In genomic region chr10:72740526-72740925, GRCh38 we compare ENCODE assay signal across 8 cellular contexts. TPM values are rescaled to one million over a fixed set of nuclear protein-coding genes. Genes with fewer than 3 reads are reported as not detected.
DNase-seq lines count a peak whose midpoint lies in the region; ATAC-seq, FAIRE-seq and TF ChIP-seq lines count a peak whose summit lies in the region.

No MANE protein-coding gene starts in this region.

- H3K27me3 ChIP-seq in astrocyte (ENCODE audit: insufficient read depth, low read length) (no peaks in the 10 kb centered on the region), HAP-1 (ENCODE audit: low read depth) (no peaks in the 10 kb centered on the region)

- WGBS in A549 (ENCODE audit: missing lambda C conversion rate): 48% methylated on average over 2 of the region's 2 CpGs

- H3K27ac Mint-ChIP-seq in astrocyte (ENCODE audit: unreplicated experiment): no peak overlapping the region

- ATAC-seq in A549: peak; percentile 70 to 73; a peak in 4 of 6 replicates
- no peak for ATAC-seq in HG03565 (IDR thresholded peaks at IDR 0.05; ENCODE audit: unreplicated experiment)

- no peaks in the 10 kb centered on the region for H3K36me3 Mint-ChIP-seq in astrocyte (ENCODE audit: low read depth, unreplicated experiment)

- H3K36me3 ChIP-seq in astrocyte (ENCODE audit: insufficient read depth, low read length) (no peaks in the 10 kb centered on the region), HAP-1 (replicated peaks) (no peaks in the 10 kb centered on the region)

- no peaks in the 10 kb centered on the region for H3K27me3 Mint-ChIP-seq in astrocyte (ENCODE audit: low read depth, unreplicated experiment)

- H3K4me1 Mint-ChIP-seq in astrocyte (ENCODE audit: low read depth, unreplicated experiment): peaks cover 22% of the 10 kb centered on the region

- TF ChIP-seq EP300 in A549 (IDR thresholded peaks at IDR 0.05): no peak

- POLR2A ChIA-PET in A549 (lab: Yijun Ruan, JAX): interaction anchor here (1.0 kb wide), 1 partner anchor 49 kb away, joined by 3 read pairs; the partner anchor contains the start of gene MCU

- CTCF ChIA-PET in A549 (lab: Yijun Ruan, JAX): interaction anchor here (0.6 to 0.9 kb wide), 3 partner anchors 16 to 140 kb away, joined by 3 read pairs; no protein-coding TSS in a partner anchor

- DNase-seq in A549 (ENCODE audit: low read depth in 1 of 2, low spot score in 1 of 2): peak; percentile 33 to 55
- peak; percentile 37 for DNase-seq in HPDE6-E6E7 (ENCODE audit: extremely low spot score)
- peak; percentile 64 for DNase-seq in astrocyte (ENCODE audit: low read depth)
- DNase-seq in iris pigment epithelial cell (ENCODE audit: low read depth): peak; percentile 85
- DNase-seq in frontal cortex (ENCODE audit: low spot score in 2 of 2): no peak
- no peak for DNase-seq in HAP-1 (ENCODE audit: low spot score in 2 of 2)
- DNase-seq in activated T-cell treated with anti-CD3 and anti-CD28 coated beads, Interleukin-2, amount 50 U/mL, for 48 hours: no peak

- peaks cover 60% of the 10 kb centered on the region for H4K20me1 ChIP-seq in astrocyte (ENCODE audit: insufficient read depth, low read length)

- no peak overlapping the region for H3K4me3 Mint-ChIP-seq in astrocyte (ENCODE audit: unreplicated experiment)

- TF ChIP-seq CTCF in A549 (IDR thresholded peaks at IDR 0.05): no peak
- no peak for TF ChIP-seq CTCF in astrocyte (IDR thresholded peaks at IDR 0.05; ENCODE audit: insufficient read depth, low read depth, low read length)

- H3K9me3 Mint-ChIP-seq in astrocyte (ENCODE audit: unreplicated experiment): no peaks in the 10 kb centered on the region

- H3K9me3 ChIP-seq in A549 (no peaks in the 10 kb centered on the region), astrocyte (ENCODE audit: insufficient read depth, low read depth, low read length) (no peaks in the 10 kb centered on the region), HAP-1 (no peaks in the 10 kb centered on the region)

- H3K27ac ChIP-seq in A549: no peak overlapping the region
- no peak overlapping the region for H3K27ac ChIP-seq in astrocyte (ENCODE audit: low read depth, low read length)

- no peak overlapping the region for H3K4me3 ChIP-seq in A549
- H3K4me3 ChIP-seq in astrocyte (ENCODE audit: insufficient read depth, low read depth, low read length): no peak overlapping the region
- H3K4me3 ChIP-seq in HAP-1: no peak overlapping the region

- H2AFZ ChIP-seq in astrocyte (ENCODE audit: low read depth, low read length): no peak overlapping the region

- TF ChIP-seq RAD21 in A549 (conservative IDR thresholded peaks at IDR 0.05 in 1 of 2, IDR thresholded peaks at IDR 0.05 in 1 of 2): no peak

- peaks cover 64% of the 10 kb centered on the region for H3K79me2 ChIP-seq in astrocyte (ENCODE audit: insufficient read depth, low read length)

- in situ Hi-C loops in HAP-1 (cut with MboI; ENCODE audit: low sequenced_read_pairs): no loop called here

- H3K9ac ChIP-seq in astrocyte (ENCODE audit: low read length): no peak overlapping the region

- no peak for TF ChIP-seq POLR2A in A549 (IDR thresholded peaks at IDR 0.05; ENCODE audit: low read length)

- no peak for FAIRE-seq in A549 (lab: Jason Lieb, UNC)
- FAIRE-seq in astrocyte (lab: Jason Lieb, UNC): no peak
- FAIRE-seq in frontal cortex (lab: Jason Lieb, UNC): no peak

- H3K4me1 ChIP-seq in A549 (peaks cover 37% of the 10 kb centered on the region), astrocyte (ENCODE audit: insufficient read depth, low read length) (peaks cover 3% of the 10 kb centered on the region), HAP-1 (peaks cover 15% of the 10 kb centered on the region)

- peak overlapping the region; percentile 21 for H3K4me2 ChIP-seq in A549
- no peak overlapping the region for H3K4me2 ChIP-seq in astrocyte (ENCODE audit: low read length)

TF ChIP-seq in A549, 52 proteins besides CTCF, POLR2A, EP300 and RAD21:
- TF ChIP-seq SREBF2 (IDR thresholded peaks at IDR 0.05): no peak
- no peak for TF ChIP-seq FOSL2 (IDR thresholded peaks at IDR 0.05)
- peak; percentile 45; the same call in 1 of the 2 replicates for TF ChIP-seq FOSL2 (CRISPR knock-in tag; IDR thresholded peaks at IDR 0.05)

RNA-seq across cellular contexts. Expression of gene MCU, which starts 48.6 kb away (rescaled TPM):
- polyA plus RNA-seq in A549 (2011; rRNA removed) (221 and 226 TPM in 2 replicates), A549 (2017; fragmentation: RNase III; extraction: RNeasy Plus Mini Kit Qiagen cat#74134 plus additional on column Dnase treatment) (40.3 to 44.0 TPM (median 42.2 TPM) in 3 replicates)
- 42.6 and 47.1 TPM in 2 replicates for polyA plus RNA-seq in A549 (2012; cell fraction: cytosol; rRNA removed)
- 40.7 and 48.6 TPM in 2 replicates for polyA plus RNA-seq in A549 (2012; cell fraction: nucleus; rRNA removed)
- polyA minus RNA-seq in A549 (2011; rRNA and poly(A)+ RNA removed): 131 and 156 TPM in 2 replicates
- total RNA-seq in astrocyte (29.3 and 31.8 TPM in 2 replicates), frontal cortex (51.8 TPM)

Comparison
In these comparisons a context has a peak if more than half of its experiments do, and no peak if none do; other contexts are left out.
1. DNase-seq: peak in A549 (2 of 2), HPDE6-E6E7 (single experiment), astrocyte (single experiment) and iris pigment epithelial cell (single experiment); none in frontal cortex (0 of 2), HAP-1 (0 of 2) and activated T-cell treated with anti-CD3 and anti-CD28 coated beads, Interleukin-2, amount 50 U/mL, for 48 hours (0 of 2).